ENCODE assay signal across 8 cellular contexts in the genomic region with DNA sequence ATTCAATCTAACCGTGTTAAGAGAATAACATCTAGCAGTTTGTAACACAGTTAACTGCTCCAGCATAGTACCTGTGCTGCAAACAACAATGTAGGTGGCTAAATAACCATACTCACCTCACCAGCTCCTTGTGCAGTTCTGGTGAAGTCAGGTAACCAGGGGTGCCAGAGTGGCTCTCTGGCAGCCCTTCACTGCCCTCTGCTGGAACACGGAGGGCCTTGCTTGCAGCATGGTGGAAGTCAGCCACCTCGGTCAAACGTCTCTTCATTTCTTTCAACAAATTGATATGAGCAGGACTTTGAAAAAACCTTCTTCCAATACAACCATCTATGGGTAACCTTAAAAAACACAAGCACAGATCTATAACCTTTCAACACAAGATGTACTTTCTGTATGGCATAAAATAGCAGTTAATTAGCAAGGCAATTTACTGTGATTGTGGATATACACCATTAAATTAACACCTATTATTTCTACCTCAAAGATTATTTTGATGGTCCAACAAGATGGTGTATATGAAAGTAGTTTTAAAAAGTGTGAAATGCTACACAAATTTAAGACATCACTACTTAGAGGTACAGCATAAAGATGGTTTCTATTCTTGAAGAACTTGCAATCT. TPM values are rescaled to one million over a fixed set of nuclear protein-coding genes. Genes with fewer than 3 reads are reported as not detected.
DNase-seq lines count a peak whose midpoint lies in the region; ATAC-seq and TF ChIP-seq lines count a peak whose summit lies in the region.

No MANE protein-coding gene starts in this region.

- no peak overlapping the region for H3K27ac ChIP-seq in adrenal gland

- H3K36me3 Mint-ChIP-seq in T-helper 17 cell (ENCODE audit: low read depth) = peaks cover 26% of the 10 kb centered on the region
- H3K36me3 Mint-ChIP-seq in immature natural killer cell = peaks cover 50 to 67% (median 56%) of the 10 kb centered on the region in 3 donors

- no peaks in the 10 kb centered on the region for H3K9me3 ChIP-seq in T-helper 17 cell (ENCODE audit: control insufficient read depth, low read length, poor library complexity, severe bottlenecking)
- H3K9me3 ChIP-seq in adrenal gland (replicated peaks in 1 of 3) = no peaks in the 10 kb centered on the region

- H3K4me1 ChIP-seq in adrenal gland (replicated peaks in 1 of 2) = no peaks in the 10 kb centered on the region

- peak; percentile 41 to 75 (median 64) for TF ChIP-seq CTCF in adrenal gland (IDR thresholded peaks at IDR 0.05)

- H3K36me3 ChIP-seq in adrenal gland (replicated peaks in 1 of 2) = peaks cover 0 to 85% of the 10 kb centered on the region in 2 donors

- ATAC-seq in T-helper 17 cell = peak; percentile 92
- ATAC-seq in GM21528 (IDR thresholded peaks at IDR 0.05; ENCODE audit: low FRiP score, unreplicated experiment) = no peak

- intact Hi-C loops in adrenal gland (cut with DNase I) = no loop called here

- no peak for TF ChIP-seq POLR2A in adrenal gland (IDR thresholded peaks at IDR 0.05)

- no peak overlapping the region for H3K27ac Mint-ChIP-seq in T-helper 17 cell
- peak overlapping the region in 2 of 6 donors; percentile 3 to 8 for H3K27ac Mint-ChIP-seq in immature natural killer cell

- H3K9me3 Mint-ChIP-seq in immature natural killer cell = no peaks in the 10 kb centered on the region

- H3K4me3 ChIP-seq in adrenal gland = no peak overlapping the region

- DNase-seq in AG20443 (ENCODE audit: low spot score) (peak; percentile 75), GM19238 (ENCODE audit: insufficient read length, low spot score) (peak; percentile 44), KG1 (lab: John Stamatoyannopoulos, UW) (peak; percentile 45), T-helper 17 cell (peak; percentile 28 to 53 (median 29)), adrenal gland (peak; percentile 45 to 68 (median 60)), immature natural killer cell (peak; percentile 43 to 65 (median 53))
- peak; percentile 69 to 73 for DNase-seq in stimulated activated CD4-positive, alpha-beta T cell treated with anti-CD3 and anti-CD28 coated beads, Interleukin-2, amount 100 ng/mL, for 24 hours

- peaks cover 11% of the 10 kb centered on the region for H3K4me1 Mint-ChIP-seq in T-helper 17 cell
- H3K4me1 Mint-ChIP-seq in immature natural killer cell = peaks cover 5 to 6% of the 10 kb centered on the region in 2 donors

- H3K27me3 ChIP-seq in adrenal gland = no peaks in the 10 kb centered on the region

- H3K4me3 Mint-ChIP-seq in T-helper 17 cell = no peak overlapping the region
- no peak overlapping the region for H3K4me3 Mint-ChIP-seq in immature natural killer cell

- no peaks in the 10 kb centered on the region for H3K27me3 Mint-ChIP-seq in T-helper 17 cell
- peaks cover 0 to 4% (median 2%) of the 10 kb centered on the region in 3 donors for H3K27me3 Mint-ChIP-seq in immature natural killer cell (ENCODE audit: low read depth in 3 of 3)

- 43 to 50% (median 47%) methylated on average over 4 of the region's 4 CpGs for WGBS in adrenal gland, 4 donors

RNA-seq across cellular contexts. Expression of a gene that starts 56.6 kb away (rescaled TPM):
- total RNA-seq in T-helper 17 cell (10 to 100 TPM; 46.6 to 76.5 TPM), adrenal gland (10 to 100 TPM; 15.1 to 80.3 (median 24.8) TPM)
- polyA plus RNA-seq in adrenal gland (10 to 100 TPM in 1 of 3 donors, 1 to 10 TPM in 2; 7.3 to 21.6 (median 8.0) TPM), immature natural killer cell (1 to 10 TPM; 2.9 to 6.5 (median 5.3) TPM)
